Comparison of ENCODE assay signal across 8 cellular contexts in genomic region chr10:75210193-75211006, GRCh38. TPM values are rescaled to one million over a fixed set of nuclear protein-coding genes. Genes with fewer than 3 reads are reported as not detected.
A peak's percentile ranks its signal among the peaks of the same experiment; 100 is the strongest.
DNase-seq lines count a peak whose midpoint lies in the region; ATAC-seq and TF ChIP-seq lines count a peak whose summit lies in the region.

A gene with protein sequence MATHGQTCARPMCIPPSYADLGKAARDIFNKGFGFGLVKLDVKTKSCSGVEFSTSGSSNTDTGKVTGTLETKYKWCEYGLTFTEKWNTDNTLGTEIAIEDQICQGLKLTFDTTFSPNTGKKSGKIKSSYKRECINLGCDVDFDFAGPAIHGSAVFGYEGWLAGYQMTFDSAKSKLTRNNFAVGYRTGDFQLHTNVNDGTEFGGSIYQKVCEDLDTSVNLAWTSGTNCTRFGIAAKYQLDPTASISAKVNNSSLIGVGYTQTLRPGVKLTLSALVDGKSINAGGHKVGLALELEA (plus strand): TSS chr10:75210796. CDS start chr10:75211159, 363 bp downstream.

- H3K27ac Mint-ChIP-seq in natural killer cell treated with Interleukin-12 subunit alpha and Interleukin-12 subunit beta and Interleukin-15 and Interleukin-18, amount 100 ng/mL, for 72 hours: peak within 1 kb of the TSS; percentile 98 to 99

- TF ChIP-seq CTCF in fibroblast of mammary gland (conservative IDR thresholded peaks at IDR 0.05; ENCODE audit: control insufficient read depth, insufficient read depth, low read depth, low read length): no peak

- peaks cover 24% of the 10 kb centered on the region in 2 donors for H3K4me1 Mint-ChIP-seq in natural killer cell treated with Interleukin-12 subunit alpha and Interleukin-12 subunit beta and Interleukin-15 and Interleukin-18, amount 100 ng/mL, for 72 hours (ENCODE audit: low read depth in 2 of 2)

- H3K4me3 ChIP-seq in Jurkat, Clone E6-1 (ENCODE audit: low read length): peak within 1 kb of the TSS; percentile 77
- peak within 1 kb of the TSS; percentile 93 for H3K4me3 ChIP-seq in fibroblast of mammary gland (ENCODE audit: control insufficient read depth, low read depth, low read length)

- H3K9me3 Mint-ChIP-seq in natural killer cell treated with Interleukin-12 subunit alpha and Interleukin-12 subunit beta and Interleukin-15 and Interleukin-18, amount 100 ng/mL, for 72 hours: no peaks in the 10 kb centered on the region

- peak; percentile 81 for ATAC-seq in GM21717 (IDR thresholded peaks at IDR 0.05; ENCODE audit: unreplicated experiment)
- peak; percentile 97 for ATAC-seq in natural killer cell treated with Interleukin-12 subunit alpha and Interleukin-12 subunit beta and Interleukin-15 and Interleukin-18, amount 100 ng/mL, for 72 hours
- ATAC-seq in stimulated activated naive CD8-positive, alpha-beta T cell treated with anti-CD3 and anti-CD28 coated beads, Interleukin-15, Interleukin-2, amounts not matched to agents 100 U/mL and 50 U/mL, for 24 hours: peak; percentile 85

- DNase-seq in DMS79 (lab: John Stamatoyannopoulos, UW) (peak; percentile 47), RKO (ENCODE audit: low spot score) (peak; percentile 87), fibroblast of mammary gland (ENCODE audit: low read depth) (peak; percentile 78)
- peak; percentile 83 for DNase-seq in Jurkat, Clone E6-1 (ENCODE audit: low read depth, low spot score)
- peak; percentile 87 to 92 for DNase-seq in activated T-helper 1 cell treated with anti-CD3 and anti-CD28 coated beads, Interleukin-2, amount 50 U/mL, for 16 hours (ENCODE audit: low read depth in 1 of 2, low spot score in 1 of 2)
- DNase-seq in natural killer cell treated with Interleukin-12 subunit alpha and Interleukin-12 subunit beta and Interleukin-15 and Interleukin-18, amount 100 ng/mL, for 72 hours (ENCODE audit: low spot score): peak; percentile 95
- peak; percentile 97 for DNase-seq in stimulated activated naive CD8-positive, alpha-beta T cell treated with anti-CD3 and anti-CD28 coated beads, Interleukin-15, Interleukin-2, amounts not matched to agents 100 U/mL and 50 U/mL, for 24 hours

- no peaks in the 10 kb centered on the region for H3K27me3 Mint-ChIP-seq in natural killer cell treated with Interleukin-12 subunit alpha and Interleukin-12 subunit beta and Interleukin-15 and Interleukin-18, amount 100 ng/mL, for 72 hours

- peak within 1 kb of the TSS; percentile 97 for H3K4me3 Mint-ChIP-seq in natural killer cell treated with Interleukin-12 subunit alpha and Interleukin-12 subunit beta and Interleukin-15 and Interleukin-18, amount 100 ng/mL, for 72 hours

- H3K36me3 Mint-ChIP-seq in natural killer cell treated with Interleukin-12 subunit alpha and Interleukin-12 subunit beta and Interleukin-15 and Interleukin-18, amount 100 ng/mL, for 72 hours: peaks cover 20% of the 10 kb centered on the region

RNA-seq across cellular contexts. Expression of the gene that starts here (rescaled TPM):
- 212 TPM for polyA plus RNA-seq in Jurkat, Clone E6-1 (2012; ENCODE audit: insufficient read depth, insufficient read length)
- total RNA-seq in natural killer cell treated with Interleukin-12 subunit alpha and Interleukin-12 subunit beta and Interleukin-15 and Interleukin-18, amount 100 ng/mL, for 72 hours: 100 to 1,000 TPM; 160 to 187 TPM

Comparison
In these comparisons a context has a peak if more than half of its experiments do, and no peak if none do; other contexts are left out.
1. Peak in every context shown above with its lines: DNase-seq, ATAC-seq and H3K4me3 ChIP-seq.
2. DNase-seq: peak in every context shown above with its lines; median percentile 97 in stimulated activated naive CD8-positive, alpha-beta T cell treated with anti-CD3 and anti-CD28 coated beads, Interleukin-15, Interleukin-2, amounts not matched to agents 100 U/mL and 50 U/mL, for 24 hours; 95 in natural killer cell treated with Interleukin-12 subunit alpha and Interleukin-12 subunit beta and Interleukin-15 and Interleukin-18, amount 100 ng/mL, for 72 hours; 90 in activated T-helper 1 cell treated with anti-CD3 and anti-CD28 coated beads, Interleukin-2, amount 50 U/mL, for 16 hours; 87 in RKO; 83 in Jurkat, Clone E6-1; 78 in fibroblast of mammary gland; 47 in DMS79.